In the genomic region with DNA sequence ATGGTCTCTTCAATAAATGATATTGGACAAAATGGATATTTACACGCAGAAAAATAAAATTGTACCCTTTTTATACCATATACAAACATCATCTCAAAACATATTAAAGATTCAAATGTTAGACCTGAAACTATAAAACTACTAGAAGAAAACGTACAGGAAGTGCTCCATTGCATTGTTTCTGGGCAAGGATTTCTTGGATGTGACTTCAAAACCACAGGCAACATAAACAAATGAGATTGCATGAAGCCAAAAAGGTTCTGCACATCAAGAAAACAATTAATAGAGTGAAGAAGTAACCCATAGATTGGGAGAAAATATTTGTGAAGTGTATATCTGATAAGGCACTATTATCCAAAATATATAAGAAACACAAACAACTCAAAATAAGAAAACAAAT, we compare ENCODE assay signal across 25 cellular contexts.
"Had no signal": no experiment of that assay in that cellular context is flagged by ENCODE, and none has a peak within 500 bp of the region (broad histone marks: within the 10 kb centered on the region; RNA-seq: fewer than 3 reads in every experiment).

No MANE protein-coding gene starts in this region.

- H3K9me3 Mint-ChIP-seq: activated CD8-positive, alpha-beta T cell treated with anti-CD3 and anti-CD28 coated beads for 36 hours; activated naive CD8-positive, alpha-beta T cell treated with anti-CD3 and anti-CD28 coated beads, Interleukin-2, amount 10 ng/mL, durations not matched to agents 7 days and 5 days; activated T-cell treated with anti-CD3 and anti-CD28 coated beads, Interleukin-2, amount 50 U/mL, for 72 hours; activated T-helper 2 cell treated with anti-CD3 and anti-CD28 coated beads, Interferon-gamma antibody, Interleukin-2, Interleukin-4, amounts not matched to agents 10 μg/mL and 5 μg/mL and 100 μg/mL, durations not matched to agents 14 hours and 24 hours and 36 hours; brain had no signal

- H3K27ac Mint-ChIP-seq: activated CD4-positive, alpha-beta T cell treated with anti-CD3 and anti-CD28 coated beads for 36 hours; activated CD8-positive, alpha-beta T cell treated with anti-CD3 and anti-CD28 coated beads for 36 hours; activated naive CD8-positive, alpha-beta T cell treated with anti-CD3 and anti-CD28 coated beads, Interleukin-2, amount 10 ng/mL, durations not matched to agents 7 days and 5 days; activated T-cell treated with anti-CD3 and anti-CD28 coated beads, Interleukin-2, amount 50 U/mL, for 72 hours; activated T-helper 2 cell treated with anti-CD3 and anti-CD28 coated beads, Interferon-gamma antibody, Interleukin-2, Interleukin-4, amounts not matched to agents 10 μg/mL and 5 μg/mL and 100 μg/mL, durations not matched to agents 14 hours and 24 hours and 36 hours; brain had no signal

- H3K4me3 Mint-ChIP-seq: activated CD4-positive, alpha-beta T cell treated with anti-CD3 and anti-CD28 coated beads for 36 hours; activated CD8-positive, alpha-beta T cell treated with anti-CD3 and anti-CD28 coated beads for 36 hours; activated naive CD8-positive, alpha-beta T cell treated with anti-CD3 and anti-CD28 coated beads, Interleukin-2, amount 10 ng/mL, durations not matched to agents 7 days and 5 days; activated T-cell treated with anti-CD3 and anti-CD28 coated beads, Interleukin-2, amount 50 U/mL, for 72 hours; brain had no signal

- H3K4me3 ChIP-seq: adrenal gland, cardiac muscle cell had no signal

- ATAC-seq: activated CD4-positive, alpha-beta T cell treated with anti-CD3 and anti-CD28 coated beads for 36 hours; activated CD8-positive, alpha-beta T cell treated with anti-CD3 and anti-CD28 coated beads for 36 hours; activated T-cell treated with anti-CD3 and anti-CD28 coated beads, Interleukin-2, amount 50 U/mL, for 72 hours had no signal

- H3K27ac ChIP-seq: adrenal gland, cardiac muscle cell, WERI-Rb-1 had no signal

- DNase-seq: activated CD4-positive, alpha-beta T cell treated with anti-CD3 and anti-CD28 coated beads for 36 hours; activated CD8-positive, alpha-beta memory T cell treated with anti-CD3 and anti-CD28 coated beads, Interleukin-2, amount 50 U/mL, for 4 hours; activated CD8-positive, alpha-beta T cell treated with anti-CD3 and anti-CD28 coated beads for 36 hours; activated naive CD4-positive, alpha-beta T cell treated with anti-CD3 and anti-CD28 coated beads, Interleukin-2, amount 50 U/mL, for 16 hours; activated naive CD8-positive, alpha-beta T cell treated with anti-CD3 and anti-CD28 coated beads, Interleukin-2, amount 10 ng/mL, durations not matched to agents 7 days and 5 days; activated T-cell treated with anti-CD3 and anti-CD28 coated beads, Interleukin-2, amount 50 U/mL, for 72 hours; adrenal gland; anterior cingulate cortex; cerebellar nuclear complex; MM.1S; NCI-H1105; NCI-H146; NCI-H187 treated with DMSO at 0.1 percent for 48 hours; NCI-H2107; NCI-H2171 treated with DMSO at 0.1 percent for 48 hours; NCI-H345; NCI-H510A; NCI-H526 treated with DMSO at 0.1 percent for 48 hours; NCI-H82; SK-N-SH; T-helper 1 cell; WERI-Rb-1 had no signal

- H3K9ac ChIP-seq: SK-N-SH had no signal

- H3K27me3 Mint-ChIP-seq: activated naive CD8-positive, alpha-beta T cell treated with anti-CD3 and anti-CD28 coated beads, Interleukin-2, amount 10 ng/mL, durations not matched to agents 7 days and 5 days; brain had no signal

- H3K4me1 ChIP-seq: adrenal gland had no signal

- H3K27me3 ChIP-seq: adrenal gland had no signal

- H3K36me3 ChIP-seq: adrenal gland, cardiac muscle cell, WERI-Rb-1 had no signal

- H3K9me3 ChIP-seq: adrenal gland, SK-N-SH had no signal

- H3K4me1 Mint-ChIP-seq: activated CD4-positive, alpha-beta T cell treated with anti-CD3 and anti-CD28 coated beads for 36 hours; activated naive CD8-positive, alpha-beta T cell treated with anti-CD3 and anti-CD28 coated beads, Interleukin-2, amount 10 ng/mL, durations not matched to agents 7 days and 5 days; brain had no signal

- H3K36me3 Mint-ChIP-seq: activated naive CD8-positive, alpha-beta T cell treated with anti-CD3 and anti-CD28 coated beads, Interleukin-2, amount 10 ng/mL, durations not matched to agents 7 days and 5 days had no signal

- H3K4me2 ChIP-seq: SK-N-SH had no signal
